ENCODE assay signal across 1 cellular context in genomic region chr7:4151926-4152549, GRCh38.
A peak's percentile ranks its signal among the peaks of the same experiment; 100 is the strongest.
TF ChIP-seq lines count a peak whose summit lies in the region.

No MANE protein-coding gene starts in this region.

TF ChIP-seq in liver, 16 proteins besides CTCF, POLR2A, EP300 and RAD21 (continued from another document):
- TF ChIP-seq YY1 (IDR thresholded peaks at IDR 0.05) (no peak), HNF4G (IDR thresholded peaks at IDR 0.05) (peak; percentile 60), NR2F2 (IDR thresholded peaks at IDR 0.05) (no peak), FOXA2 (IDR thresholded peaks at IDR 0.05) (no peak), ATF3 (IDR thresholded peaks at IDR 0.05) (no peak)
